Comparison of ENCODE assay signal across 1 cellular context in the genomic region with DNA sequence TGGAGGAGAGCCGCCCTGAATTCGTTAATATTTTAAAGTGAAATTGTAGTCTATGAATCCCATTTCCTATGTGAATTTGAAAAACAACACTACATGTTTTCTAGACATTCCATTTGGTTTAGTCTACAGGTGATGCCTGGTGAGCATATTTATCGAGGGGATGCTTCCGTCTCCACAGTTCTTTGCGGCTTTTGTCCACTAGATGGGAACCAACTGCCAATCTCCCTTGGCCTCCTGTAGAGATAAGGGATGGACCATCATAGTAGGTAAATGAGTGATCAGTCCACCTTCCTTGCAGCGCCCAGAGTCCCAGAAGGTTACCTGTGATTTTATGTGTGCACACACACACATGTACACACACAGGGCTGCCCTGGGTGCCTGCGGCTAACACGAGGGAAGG.
TF ChIP-seq lines count a peak whose summit lies in the region.

No MANE protein-coding gene starts in this region.

TF ChIP-seq in HepG2, 621 proteins besides CTCF, POLR2A, EP300 and RAD21 (continued from another document):
- TF ChIP-seq ELF3 (CRISPR knock-in tag; IDR thresholded peaks at IDR 0.05) = 0 out of 2 replicates have a peak, but pooled peaks have one; percentile 26
- TF ChIP-seq SMC3 (IDR thresholded peaks at IDR 0.05; ENCODE audit: low read length) = peak; percentile 53; the same call in 1 of the 2 replicates
- TF ChIP-seq STAG1 (CRISPR knock-in tag; IDR thresholded peaks at IDR 0.05) = peak; percentile 69
